Comparison of ENCODE assay signal across 1 cellular context in genomic region chr6:38715016-38715809, GRCh38.
TF ChIP-seq lines count a peak whose summit lies in the region.

A gene with protein sequence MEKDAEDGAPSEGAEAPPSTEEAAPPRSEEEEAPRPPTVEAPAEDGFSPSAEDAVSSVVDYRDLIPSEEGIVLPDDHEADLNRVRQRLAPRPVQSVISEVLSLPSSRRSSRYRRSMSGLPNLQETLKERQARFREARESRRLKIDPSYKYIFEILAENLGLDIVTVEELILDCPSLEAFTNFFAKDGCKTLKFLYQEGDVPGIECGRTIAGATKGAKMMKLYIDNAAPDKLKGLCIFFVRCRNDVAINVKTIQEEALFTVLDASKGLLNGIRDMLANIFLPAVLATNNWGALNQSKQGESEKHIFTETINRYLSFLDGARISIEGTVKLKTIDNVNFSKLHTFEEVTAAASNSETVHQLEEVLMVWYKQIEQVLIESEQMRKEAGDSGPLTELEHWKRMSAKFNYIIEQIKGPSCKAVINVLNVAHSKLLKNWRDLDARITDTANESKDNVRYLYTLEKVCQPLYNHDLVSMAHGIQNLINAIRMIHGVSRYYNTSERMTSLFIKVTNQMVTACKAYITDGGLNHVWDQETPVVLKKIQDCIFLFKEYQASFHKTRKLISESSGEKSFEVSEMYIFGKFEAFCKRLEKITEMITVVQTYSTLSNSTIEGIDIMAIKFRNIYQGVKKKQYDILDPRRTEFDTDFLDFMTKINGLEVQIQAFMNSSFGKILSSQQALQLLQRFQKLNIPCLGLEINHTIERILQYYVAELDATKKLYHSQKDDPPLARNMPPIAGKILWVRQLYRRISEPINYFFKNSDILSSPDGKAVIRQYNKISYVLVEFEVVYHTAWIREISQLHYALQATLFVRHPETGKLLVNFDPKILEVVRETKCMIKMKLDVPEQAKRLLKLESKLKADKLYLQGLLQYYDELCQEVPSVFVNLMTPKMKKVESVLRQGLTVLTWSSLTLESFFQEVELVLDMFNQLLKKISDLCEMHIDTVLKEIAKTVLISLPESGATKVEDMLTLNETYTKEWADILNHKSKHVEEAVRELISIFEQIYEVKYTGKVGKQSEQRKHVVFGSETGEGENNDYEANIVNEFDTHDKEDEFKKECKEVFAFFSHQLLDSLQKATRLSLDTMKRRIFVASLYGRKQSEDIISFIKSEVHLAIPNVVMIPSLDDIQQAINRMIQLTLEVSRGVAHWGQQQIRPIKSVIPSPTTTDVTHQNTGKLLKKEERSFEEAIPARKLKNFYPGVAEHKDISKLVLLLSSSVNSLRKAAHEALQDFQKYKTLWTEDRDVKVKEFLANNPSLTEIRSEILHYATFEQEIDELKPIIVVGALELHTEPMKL (N-terminal part only) (plus strand): TSS chr6:38715311. CDS start chr6:38722810, 7,499 bp downstream.

TF ChIP-seq in HepG2, 621 proteins besides CTCF, POLR2A, EP300 and RAD21:
- TF ChIP-seq, protein P1, sequence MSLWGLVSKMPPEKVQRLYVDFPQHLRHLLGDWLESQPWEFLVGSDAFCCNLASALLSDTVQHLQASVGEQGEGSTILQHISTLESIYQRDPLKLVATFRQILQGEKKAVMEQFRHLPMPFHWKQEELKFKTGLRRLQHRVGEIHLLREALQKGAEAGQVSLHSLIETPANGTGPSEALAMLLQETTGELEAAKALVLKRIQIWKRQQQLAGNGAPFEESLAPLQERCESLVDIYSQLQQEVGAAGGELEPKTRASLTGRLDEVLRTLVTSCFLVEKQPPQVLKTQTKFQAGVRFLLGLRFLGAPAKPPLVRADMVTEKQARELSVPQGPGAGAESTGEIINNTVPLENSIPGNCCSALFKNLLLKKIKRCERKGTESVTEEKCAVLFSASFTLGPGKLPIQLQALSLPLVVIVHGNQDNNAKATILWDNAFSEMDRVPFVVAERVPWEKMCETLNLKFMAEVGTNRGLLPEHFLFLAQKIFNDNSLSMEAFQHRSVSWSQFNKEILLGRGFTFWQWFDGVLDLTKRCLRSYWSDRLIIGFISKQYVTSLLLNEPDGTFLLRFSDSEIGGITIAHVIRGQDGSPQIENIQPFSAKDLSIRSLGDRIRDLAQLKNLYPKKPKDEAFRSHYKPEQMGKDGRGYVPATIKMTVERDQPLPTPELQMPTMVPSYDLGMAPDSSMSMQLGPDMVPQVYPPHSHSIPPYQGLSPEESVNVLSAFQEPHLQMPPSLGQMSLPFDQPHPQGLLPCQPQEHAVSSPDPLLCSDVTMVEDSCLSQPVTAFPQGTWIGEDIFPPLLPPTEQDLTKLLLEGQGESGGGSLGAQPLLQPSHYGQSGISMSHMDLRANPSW (CRISPR knock-in tag; IDR thresholded peaks at IDR 0.05; ENCODE audit: borderline replicate concordance): no peak
- TF ChIP-seq KLF15 (CRISPR knock-in tag; IDR thresholded peaks at IDR 0.05; ENCODE audit: borderline replicate concordance) (no peak), RFX3 (CRISPR knock-in tag; IDR thresholded peaks at IDR 0.05) (no peak), KDM5B (CRISPR knock-in tag; IDR thresholded peaks at IDR 0.05; ENCODE audit: borderline replicate concordance) (no peak), ZNF543 (CRISPR knock-in tag; IDR thresholded peaks at IDR 0.05) (no peak), TSC22D2 (CRISPR knock-in tag; IDR thresholded peaks at IDR 0.05; ENCODE audit: borderline replicate concordance) (no peak), ATF7-NPFF (CRISPR knock-in tag; IDR thresholded peaks at IDR 0.05; ENCODE audit: low read depth) (no peak), ZKSCAN5 (CRISPR knock-in tag; IDR thresholded peaks at IDR 0.05) (no peak), HHEX (CRISPR knock-in tag; IDR thresholded peaks at IDR 0.05) (no peak), IRF2 (CRISPR knock-in tag; IDR thresholded peaks at IDR 0.05) (no peak), ZFP62 (CRISPR knock-in tag; IDR thresholded peaks at IDR 0.05) (no peak), ZNF674 (CRISPR knock-in tag; IDR thresholded peaks at IDR 0.05; ENCODE audit: low read depth) (no peak), ZSCAN21 (CRISPR knock-in tag; IDR thresholded peaks at IDR 0.05; ENCODE audit: borderline replicate concordance) (no peak), ZNF570 (CRISPR knock-in tag; IDR thresholded peaks at IDR 0.05; ENCODE audit: borderline replicate concordance) (no peak), MAFG (CRISPR knock-in tag; IDR thresholded peaks at IDR 0.05) (no peak), LRRFIP1 (CRISPR knock-in tag; conservative IDR thresholded peaks at IDR 0.05) (no peak)
- TF ChIP-seq, protein P2, sequence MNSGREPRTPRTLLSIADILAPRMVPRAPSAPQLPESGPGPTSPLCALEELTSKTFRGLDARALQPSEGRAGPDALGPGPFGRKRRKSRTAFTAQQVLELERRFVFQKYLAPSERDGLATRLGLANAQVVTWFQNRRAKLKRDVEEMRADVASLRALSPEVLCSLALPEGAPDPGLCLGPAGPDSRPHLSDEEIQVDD (CRISPR knock-in tag; IDR thresholded peaks at IDR 0.05; ENCODE audit: borderline replicate concordance): no peak
- TF ChIP-seq, protein P3, sequence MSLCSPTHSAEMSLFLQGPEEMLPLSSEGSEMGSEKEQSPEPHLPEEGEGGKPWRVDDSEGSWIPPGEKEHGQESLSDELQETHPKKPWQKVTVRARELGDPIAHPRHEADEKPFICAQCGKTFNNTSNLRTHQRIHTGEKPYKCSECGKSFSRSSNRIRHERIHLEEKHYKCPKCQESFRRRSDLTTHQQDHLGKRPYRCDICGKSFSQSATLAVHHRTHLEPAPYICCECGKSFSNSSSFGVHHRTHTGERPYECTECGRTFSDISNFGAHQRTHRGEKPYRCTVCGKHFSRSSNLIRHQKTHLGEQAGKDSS (CRISPR knock-in tag; IDR thresholded peaks at IDR 0.05; ENCODE audit: borderline replicate concordance, low read depth): no peak
